25 cellular contexts compared by ENCODE assay signal in genomic region chr5:128264567-128264966, GRCh38.
DNase-seq lines count a peak whose midpoint lies in the region; ATAC-seq and TF ChIP-seq lines count a peak whose summit lies in the region.
"Had no signal": no experiment of that assay in that cellular context is flagged by ENCODE, and none has a peak within 500 bp of the region (broad histone marks: within the 10 kb centered on the region; RNA-seq: fewer than 3 reads in every experiment).

No MANE protein-coding gene starts in this region.

- DNase-seq in SK-N-SH (no peak), SK-MEL-5 (ENCODE audit: low read depth, low spot score) (peak; percentile 45), cardiac muscle cell (ENCODE audit: low read depth in 1 of 2, low spot score in 1 of 2) (no peak), type B pancreatic cell (ENCODE audit: extremely low spot score, unreplicated experiment) (no peak), NOMO-1 treated with dmso at 0.1 percent for 144 hours (lab: John Stamatoyannopoulos, UW; ENCODE audit: unreplicated experiment) (no peak), spleen (no peak), posterior vena cava (ENCODE audit: low spot score) (no peak)
- DNase-seq: activated CD4-positive, alpha-beta T cell treated with anti-CD3 and anti-CD28 coated beads, Interleukin-2, amount 10 ng/mL, durations not matched to agents 24 days and 14 days; activated naive CD4-positive, alpha-beta T cell treated with anti-CD3 and anti-CD28 coated beads, Interleukin-2, amount 10 ng/mL, durations not matched to agents 7 days and 5 days; activated T-cell treated with anti-CD3 and anti-CD28 coated beads, Interleukin-2, amount 50 U/mL, for 72 hours; aorta; dorsolateral prefrontal cortex; head of caudate nucleus; kidney glomerular epithelial cell; mammary epithelial cell; NCI-H1048; NCI-H2029; nucleus accumbens; stimulated activated CD4-positive, alpha-beta T cell treated with anti-CD3 and anti-CD28 coated beads, Interleukin-4, amount 100 ng/mL, for 1 hour; stimulated activated naive B cell treated with anti-CD40 and anti-IgM and Interleukin-4, amounts not matched to agents 10 μg/mL and 1 μg/mL and 100 μg/mL, for 72 hours; T-helper 2 cell; uterus had no signal

- H3K4me1 ChIP-seq in SK-N-SH (ENCODE audit: control insufficient read depth in 1 of 2, insufficient read depth in 2 of 2, low read depth in 1 of 2, low read length in 1 of 2), result no peaks in the 10 kb centered on the region
- no peaks in the 10 kb centered on the region for H3K4me1 ChIP-seq in cardiac muscle cell (ENCODE audit: low read depth)
- no peaks in the 10 kb centered on the region for H3K4me1 ChIP-seq in spleen
- H3K4me1 ChIP-seq: SJSA1, uterus had no signal

- TF ChIP-seq CTCF in SK-N-SH (IDR thresholded peaks at IDR 0.05) (no peak), cardiac muscle cell (IDR thresholded peaks at IDR 0.05; ENCODE audit: low read depth, low read length) (no peak), type B pancreatic cell (conservative IDR thresholded peaks at IDR 0.05) (peak; percentile 32), spleen (IDR thresholded peaks at IDR 0.05 in 8 of 11, conservative IDR thresholded peaks at IDR 0.05 in 3 of 11) (no peak)

- no peak for TF ChIP-seq POLR2A in spleen (IDR thresholded peaks at IDR 0.05)

- no peak overlapping the region for H3K4me2 ChIP-seq in SK-N-SH

- H3K4me1 Mint-ChIP-seq in type B pancreatic cell (ENCODE audit: unreplicated experiment), result peaks cover 5% of the 10 kb centered on the region
- H3K4me1 Mint-ChIP-seq: activated CD4-positive, alpha-beta T cell treated with anti-CD3 and anti-CD28 coated beads, Interleukin-2, amount 10 ng/mL, durations not matched to agents 24 days and 14 days; activated naive CD4-positive, alpha-beta T cell treated with anti-CD3 and anti-CD28 coated beads, Interleukin-2, amount 10 ng/mL, durations not matched to agents 7 days and 5 days; stimulated activated naive B cell treated with anti-CD40 and anti-IgM and Interleukin-4, amounts not matched to agents 10 μg/mL and 1 μg/mL and 100 μg/mL, for 72 hours had no signal

- H3K9me3 ChIP-seq in SK-N-SH (no peaks in the 10 kb centered on the region), cardiac muscle cell (ENCODE audit: low read depth) (no peaks in the 10 kb centered on the region), spleen (peaks cover 0 to 4% (median 0%) of the 10 kb centered on the region in 8 donors)
- H3K9me3 ChIP-seq: SJSA1, uterus had no signal

- no peak for TF ChIP-seq EP300 in SK-N-SH (IDR thresholded peaks at IDR 0.05; ENCODE audit: borderline replicate concordance in 1 of 2, low read depth in 1 of 2, low read length in 1 of 2)

- ATAC-seq in SK-N-SH treated with all-trans-retinoic acid at 6 μM for 48 hours, result peak; percentile 62
- ATAC-seq: activated T-cell treated with anti-CD3 and anti-CD28 coated beads, Interleukin-2, amount 50 U/mL, for 72 hours; HepG2; stimulated activated naive B cell treated with anti-CD40 and anti-IgM and Interleukin-4, amounts not matched to agents 10 μg/mL and 1 μg/mL and 100 μg/mL, for 72 hours had no signal

- H3K36me3 Mint-ChIP-seq in type B pancreatic cell, result peaks cover 45% of the 10 kb centered on the region
- H3K36me3 Mint-ChIP-seq: activated naive CD4-positive, alpha-beta T cell treated with anti-CD3 and anti-CD28 coated beads, Interleukin-2, amount 10 ng/mL, durations not matched to agents 7 days and 5 days; stimulated activated naive B cell treated with anti-CD40 and anti-IgM and Interleukin-4, amounts not matched to agents 10 μg/mL and 1 μg/mL and 100 μg/mL, for 72 hours had no signal

- TF ChIP-seq RAD21 in SK-N-SH (IDR thresholded peaks at IDR 0.05; ENCODE audit: low read length), result no peak

- H3K36me3 ChIP-seq in SK-N-SH (replicated peaks in 1 of 2; ENCODE audit: control insufficient read depth in 1 of 2, insufficient read depth in 2 of 2, low read length in 1 of 2), result no peaks in the 10 kb centered on the region
- H3K36me3 ChIP-seq in cardiac muscle cell, result peaks cover 89% of the 10 kb centered on the region
- no peaks in the 10 kb centered on the region for H3K36me3 ChIP-seq in spleen
- H3K36me3 ChIP-seq: SJSA1, uterus had no signal

- H3K9me2 ChIP-seq in SK-N-SH, result no peaks in the 10 kb centered on the region

- H3K4me3 ChIP-seq in SK-N-SH (ENCODE audit: low read depth in 2 of 2, low read length in 1 of 2) (no peak overlapping the region), cardiac muscle cell (no peak overlapping the region), spleen (no peak overlapping the region)
- H3K4me3 ChIP-seq: dorsolateral prefrontal cortex, SJSA1, uterus had no signal

- in situ Hi-C loops in SK-MEL-5 (cut with HindIII; ENCODE audit: low pct_unique_long_range_greater_than_20kb, low sequenced_read_pairs), result no loop called here

- WGBS in SK-N-SH (ENCODE audit: low lambda C conversion rate), result 11% methylated on average over 1 of the region's 1 CpG
- WGBS in spleen, 5 donors, result 79 to 93% (median 85%) methylated on average over 1 of the region's 1 CpG

- no peaks in the 10 kb centered on the region for H3K79me2 ChIP-seq in SK-N-SH (ENCODE audit: insufficient read depth)

- no peak overlapping the region for H3K27ac Mint-ChIP-seq in type B pancreatic cell
- H3K27ac Mint-ChIP-seq: activated CD4-positive, alpha-beta T cell treated with anti-CD3 and anti-CD28 coated beads, Interleukin-2, amount 10 ng/mL, durations not matched to agents 24 days and 14 days; activated naive CD4-positive, alpha-beta T cell treated with anti-CD3 and anti-CD28 coated beads, Interleukin-2, amount 10 ng/mL, durations not matched to agents 7 days and 5 days; activated T-cell treated with anti-CD3 and anti-CD28 coated beads, Interleukin-2, amount 50 U/mL, for 72 hours; stimulated activated naive B cell treated with anti-CD40 and anti-IgM and Interleukin-4, amounts not matched to agents 10 μg/mL and 1 μg/mL and 100 μg/mL, for 72 hours had no signal

- POLR2A ChIA-PET in SK-N-SH (lab: Yijun Ruan, JAX), result no interaction called here

- no peak overlapping the region for H3K27ac ChIP-seq in SK-N-SH (ENCODE audit: low read depth in 2 of 2, low read length in 1 of 2)
- H3K27ac ChIP-seq in cardiac muscle cell, result peak overlapping the region; percentile 73
- no peak overlapping the region for H3K27ac ChIP-seq in spleen
- H3K27ac ChIP-seq: dorsolateral prefrontal cortex, SJSA1, uterus had no signal

- no peaks in the 10 kb centered on the region for H3F3A ChIP-seq in SK-N-SH (replicated peaks; ENCODE audit: insufficient read depth)

- CTCF ChIA-PET in SK-N-SH (lab: Yijun Ruan, JAX), result no interaction called here

- no peak overlapping the region for H3K4me3 Mint-ChIP-seq in type B pancreatic cell
- H3K4me3 Mint-ChIP-seq: activated CD4-positive, alpha-beta T cell treated with anti-CD3 and anti-CD28 coated beads, Interleukin-2, amount 10 ng/mL, durations not matched to agents 24 days and 14 days; activated naive CD4-positive, alpha-beta T cell treated with anti-CD3 and anti-CD28 coated beads, Interleukin-2, amount 10 ng/mL, durations not matched to agents 7 days and 5 days; activated T-cell treated with anti-CD3 and anti-CD28 coated beads, Interleukin-2, amount 50 U/mL, for 72 hours; stimulated activated naive B cell treated with anti-CD40 and anti-IgM and Interleukin-4, amounts not matched to agents 10 μg/mL and 1 μg/mL and 100 μg/mL, for 72 hours had no signal

- intact Hi-C loops in spleen (cut with DNase I; ENCODE audit: low total_unique reads) (no loop called here), posterior vena cava (cut with DNase I) (no loop called here)

- H3K27me3 ChIP-seq in SK-N-SH (ENCODE audit: insufficient read depth), result peaks cover 25% of the 10 kb centered on the region; the same call in 1 of the 2 replicates
- no peaks in the 10 kb centered on the region for H3K27me3 ChIP-seq in cardiac muscle cell
- H3K27me3 ChIP-seq in spleen (replicated peaks in 1 of 7), result no peaks in the 10 kb centered on the region
- H3K27me3 ChIP-seq: SJSA1, uterus had no signal

- no peaks in the 10 kb centered on the region for H4K20me1 ChIP-seq in SK-N-SH (ENCODE audit: insufficient read depth)

- no peak overlapping the region for H3K9ac ChIP-seq in SK-N-SH

- H3K9me3 Mint-ChIP-seq in type B pancreatic cell, result no peaks in the 10 kb centered on the region
- H3K9me3 Mint-ChIP-seq: activated CD4-positive, alpha-beta T cell treated with anti-CD3 and anti-CD28 coated beads, Interleukin-2, amount 10 ng/mL, durations not matched to agents 24 days and 14 days; activated naive CD4-positive, alpha-beta T cell treated with anti-CD3 and anti-CD28 coated beads, Interleukin-2, amount 10 ng/mL, durations not matched to agents 7 days and 5 days had no signal

- no peaks in the 10 kb centered on the region for H3K27me3 Mint-ChIP-seq in type B pancreatic cell
- H3K27me3 Mint-ChIP-seq: activated naive CD4-positive, alpha-beta T cell treated with anti-CD3 and anti-CD28 coated beads, Interleukin-2, amount 10 ng/mL, durations not matched to agents 7 days and 5 days had no signal

- H2AFZ ChIP-seq in SK-N-SH (ENCODE audit: low read depth), result no peak overlapping the region

TF ChIP-seq in SK-N-SH treated with all-trans-retinoic acid at 6 μM for 48 hours, 23 proteins besides CTCF, POLR2A, EP300 and RAD21 (continues in another document):
- TF ChIP-seq GLIS3 (CRISPR knock-in tag; IDR thresholded peaks at IDR 0.05) (no peak), BACH2 (CRISPR knock-in tag; IDR thresholded peaks at IDR 0.05; ENCODE audit: borderline replicate concordance) (no peak), TOX (CRISPR knock-in tag; IDR thresholded peaks at IDR 0.05; ENCODE audit: borderline replicate concordance) (no peak), ZNF8 (CRISPR knock-in tag; IDR thresholded peaks at IDR 0.05) (no peak), OSR1 (CRISPR knock-in tag; IDR thresholded peaks at IDR 0.05) (no peak), SNAI2 (CRISPR knock-in tag; IDR thresholded peaks at IDR 0.05) (no peak), ZNF565 (CRISPR knock-in tag; conservative IDR thresholded peaks at IDR 0.05; ENCODE audit: low read depth) (no peak), ZFP30 (CRISPR knock-in tag; IDR thresholded peaks at IDR 0.05) (no peak)

TF ChIP-seq in SK-N-SH, 30 proteins besides CTCF, POLR2A, EP300 and RAD21 (continues in another document):
- no peak for TF ChIP-seq ELF1 (IDR thresholded peaks at IDR 0.05)
- no peak for TF ChIP-seq USF1 (IDR thresholded peaks at IDR 0.05; ENCODE audit: borderline replicate concordance, low read depth)
- TF ChIP-seq TCF12 (IDR thresholded peaks at IDR 0.05), result no peak
- no peak for TF ChIP-seq TAF1 (IDR thresholded peaks at IDR 0.05; ENCODE audit: borderline replicate concordance, low read depth, low read length)
- TF ChIP-seq FOXJ3 (CRISPR knock-in tag; IDR thresholded peaks at IDR 0.05), result no peak
- TF ChIP-seq MXI1 (IDR thresholded peaks at IDR 0.05; ENCODE audit: low read depth, low read length), result no peak
- no peak for TF ChIP-seq SMC3 (IDR thresholded peaks at IDR 0.05; ENCODE audit: low read depth, low read length)
